1 cellular context compared by ENCODE assay signal in the genomic region with DNA sequence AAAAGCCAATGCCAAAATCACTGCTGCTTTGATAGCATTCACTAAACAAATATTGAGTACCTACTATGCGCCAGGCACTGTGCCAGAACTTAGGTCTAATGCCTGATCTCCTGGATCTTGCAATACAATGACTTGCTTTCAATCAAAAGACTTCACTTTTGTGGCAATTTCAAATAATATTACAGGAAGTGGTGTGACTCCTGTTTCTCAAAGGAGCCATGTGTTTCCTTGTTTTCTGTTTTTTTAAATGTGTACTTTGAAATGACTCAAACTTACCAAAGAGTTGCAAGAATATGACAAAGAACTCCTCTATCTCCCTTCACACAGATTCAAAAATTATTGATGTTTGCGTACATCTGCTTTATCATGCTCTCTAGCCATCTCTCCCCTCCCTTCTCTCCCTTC.
TF ChIP-seq lines count a peak whose summit lies in the region.

No MANE protein-coding gene starts in this region.

TF ChIP-seq in IMR-90, 13 proteins besides CTCF, POLR2A, EP300 and RAD21 (continued from another document):
- no peak for TF ChIP-seq RFX5 (IDR thresholded peaks at IDR 0.05; ENCODE audit: low read depth, low read length)
- no peak for TF ChIP-seq CHD1 (IDR thresholded peaks at IDR 0.05; ENCODE audit: low read depth, low read length)
- no peak for TF ChIP-seq MXI1 (IDR thresholded peaks at IDR 0.05; ENCODE audit: borderline replicate concordance, low read depth, low read length)
- TF ChIP-seq, protein P1, sequence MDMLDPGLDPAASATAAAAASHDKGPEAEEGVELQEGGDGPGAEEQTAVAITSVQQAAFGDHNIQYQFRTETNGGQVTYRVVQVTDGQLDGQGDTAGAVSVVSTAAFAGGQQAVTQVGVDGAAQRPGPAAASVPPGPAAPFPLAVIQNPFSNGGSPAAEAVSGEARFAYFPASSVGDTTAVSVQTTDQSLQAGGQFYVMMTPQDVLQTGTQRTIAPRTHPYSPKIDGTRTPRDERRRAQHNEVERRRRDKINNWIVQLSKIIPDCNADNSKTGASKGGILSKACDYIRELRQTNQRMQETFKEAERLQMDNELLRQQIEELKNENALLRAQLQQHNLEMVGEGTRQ (IDR thresholded peaks at IDR 0.05; ENCODE audit: low read depth, low read length) = no peak
- no peak for TF ChIP-seq SMC3 (IDR thresholded peaks at IDR 0.05; ENCODE audit: low read depth, low read length)
- TF ChIP-seq CEBPB (IDR thresholded peaks at IDR 0.05; ENCODE audit: low read depth, low read length) = no peak
- TF ChIP-seq BHLHE40 (IDR thresholded peaks at IDR 0.05; ENCODE audit: low read depth, low read length) = no peak
TF ChIP-seq in IMR-90: peak in this region for 0.
